Comparison of ENCODE assay signal across 11 cellular contexts in genomic region chr3:15314276-15314675, GRCh38. TPM values are rescaled to one million over a fixed set of nuclear protein-coding genes. Genes with fewer than 3 reads are reported as not detected.
DNase-seq lines count a peak whose midpoint lies in the region; ATAC-seq, FAIRE-seq and TF ChIP-seq lines count a peak whose summit lies in the region.
"Had no signal": no experiment of that assay in that cellular context is flagged by ENCODE, and none has a peak within 500 bp of the region (broad histone marks: within the 10 kb centered on the region; RNA-seq: fewer than 3 reads in every experiment).

No MANE protein-coding gene starts in this region.

- H3K9me3 Mint-ChIP-seq in activated CD4-positive, alpha-beta T cell treated with anti-CD3 and anti-CD28 coated beads for 36 hours (ENCODE audit: low read depth) = no peaks in the 10 kb centered on the region
- peaks cover 2% of the 10 kb centered on the region for H3K9me3 Mint-ChIP-seq in astrocyte (ENCODE audit: unreplicated experiment)

- H3K27me3 ChIP-seq in astrocyte (ENCODE audit: insufficient read depth, low read length) (no peaks in the 10 kb centered on the region), neuronal stem cell (ENCODE audit: control insufficient read depth in 3 of 3, insufficient read depth in 3 of 3, low read depth in 1 of 3, low read length in 3 of 3) (no peaks in the 10 kb centered on the region), upper lobe of left lung (no peaks in the 10 kb centered on the region)

- H3K79me1 ChIP-seq in neuronal stem cell (ENCODE audit: low read depth, low read length) = no peaks in the 10 kb centered on the region

- H2AFZ ChIP-seq in astrocyte (ENCODE audit: low read depth, low read length) (no peak overlapping the region), neuronal stem cell (ENCODE audit: low read length) (peak overlapping the region; percentile 51)

- H4K20me1 ChIP-seq in astrocyte (ENCODE audit: insufficient read depth, low read length) = peaks cover 3% of the 10 kb centered on the region

- H3K4me3 Mint-ChIP-seq in activated CD4-positive, alpha-beta T cell treated with anti-CD3 and anti-CD28 coated beads for 36 hours = no peak overlapping the region
- H3K4me3 Mint-ChIP-seq in astrocyte (ENCODE audit: unreplicated experiment) = no peak overlapping the region

- H3K27ac Mint-ChIP-seq in activated CD4-positive, alpha-beta T cell treated with anti-CD3 and anti-CD28 coated beads for 36 hours = peak overlapping the region; percentile 18
- H3K27ac Mint-ChIP-seq in astrocyte (ENCODE audit: unreplicated experiment) = peak overlapping the region; percentile 26

- no peaks in the 10 kb centered on the region for H3K27me3 Mint-ChIP-seq in activated CD4-positive, alpha-beta T cell treated with anti-CD3 and anti-CD28 coated beads for 36 hours
- H3K27me3 Mint-ChIP-seq in astrocyte (ENCODE audit: low read depth, unreplicated experiment) = no peaks in the 10 kb centered on the region

- H3K4me3 ChIP-seq in astrocyte (ENCODE audit: insufficient read depth, low read depth, low read length) (no peak overlapping the region), neuronal stem cell (ENCODE audit: low read length in 2 of 2) (no peak overlapping the region), upper lobe of left lung (no peak overlapping the region)

- no peak overlapping the region for H4K91ac ChIP-seq in neuronal stem cell (ENCODE audit: low read depth, low read length, poor library complexity)

- DNase-seq in activated CD4-positive, alpha-beta T cell treated with anti-CD3 and anti-CD28 coated beads for 36 hours = no peak
- no peak for DNase-seq in activated CD4-positive, alpha-beta T cell treated with anti-CD3 and anti-CD28 coated beads, Interleukin-2, amount 50 U/mL, for 48 hours
- no peak for DNase-seq in astrocyte (ENCODE audit: low read depth)
- DNase-seq in neuronal stem cell (ENCODE audit: low spot score) = no peak
- no peak for DNase-seq in upper lobe of left lung
- no peak for DNase-seq in DMS114 treated with DMSO at 0.1 percent for 48 hours (lab: John Stamatoyannopoulos, UW; ENCODE audit: unreplicated experiment)
- DNase-seq in NCI-H2171 treated with DMSO at 0.1 percent for 48 hours (lab: John Stamatoyannopoulos, UW) = no peak
- DNase-seq: Calu3, H7 had no signal

- H3K27ac ChIP-seq in astrocyte (ENCODE audit: low read depth, low read length) (no peak overlapping the region), neuronal stem cell (replicated peaks; ENCODE audit: low read length) (no peak overlapping the region), upper lobe of left lung (peak overlapping the region; percentile 10 to 81 (median 48))

- H3K4me2 ChIP-seq in astrocyte (ENCODE audit: low read length) (no peak overlapping the region), neuronal stem cell (ENCODE audit: insufficient read depth, low read length, poor library complexity, severe bottlenecking) (no peak overlapping the region)

- WGBS in neuronal stem cell (ENCODE audit: extremely low coverage in 2 of 2, insufficient read length in 2 of 2, insufficient replicate concordance in 1 of 2), 2 donors = no CpG with 5 or more reads among the region's 1 CpG
- WGBS in upper lobe of left lung, 2 donors = 100% methylated on average over 1 of the region's 1 CpG

- TF ChIP-seq CTCF in astrocyte (IDR thresholded peaks at IDR 0.05; ENCODE audit: insufficient read depth, low read depth, low read length) = no peak
- no peak for TF ChIP-seq CTCF in upper lobe of left lung (IDR thresholded peaks at IDR 0.05)

- no peak for TF ChIP-seq POLR2A in upper lobe of left lung (IDR thresholded peaks at IDR 0.05)

- no peak overlapping the region for H3K9ac ChIP-seq in astrocyte (ENCODE audit: low read length)
- no peak overlapping the region for H3K9ac ChIP-seq in neuronal stem cell (ENCODE audit: low read depth, low read length, poor library complexity)

- CTCF ChIA-PET in activated CD4-positive, alpha-beta T cell treated with anti-CD3 and anti-CD28 coated beads for 36 hours (lab: Charles Lee) = interaction anchor here (0.7 to 1.3 kb wide), 2 partner anchors 11 to 15 kb away, joined by 4 to 5 read pairs; no protein-coding TSS in a partner anchor

- no peak overlapping the region for H2BK120ac ChIP-seq in neuronal stem cell (ENCODE audit: low read depth, low read length)

- no peaks in the 10 kb centered on the region for H3K36me3 ChIP-seq in astrocyte (ENCODE audit: insufficient read depth, low read length)
- no peaks in the 10 kb centered on the region for H3K36me3 ChIP-seq in neuronal stem cell (replicated peaks in 1 of 2; ENCODE audit: control insufficient read depth in 2 of 2, insufficient read depth in 2 of 2, low read length in 2 of 2)
- H3K36me3 ChIP-seq in upper lobe of left lung = peaks cover 0 to 7% (median 0%) of the 10 kb centered on the region in 4 donors

- H2BK15ac ChIP-seq in neuronal stem cell (ENCODE audit: low read length) = no peak overlapping the region

- H3K9me3 ChIP-seq in astrocyte (ENCODE audit: insufficient read depth, low read depth, low read length) (no peaks in the 10 kb centered on the region), neuronal stem cell (replicated peaks in 1 of 2; ENCODE audit: control insufficient read depth in 2 of 2, insufficient read depth in 1 of 2, low read depth in 1 of 2, low read length in 2 of 2) (no peaks in the 10 kb centered on the region), upper lobe of left lung (no peaks in the 10 kb centered on the region)

- no peak overlapping the region for H4K8ac ChIP-seq in neuronal stem cell (ENCODE audit: low read depth, low read length)

- ATAC-seq in activated CD4-positive, alpha-beta T cell treated with anti-CD3 and anti-CD28 coated beads for 36 hours = no peak
- ATAC-seq in upper lobe of left lung (ENCODE audit: low FRiP score in 2 of 2) (no peak), esophagus mucosa (no peak)

- TF ChIP-seq EP300 in upper lobe of left lung (IDR thresholded peaks at IDR 0.05) = no peak

- peaks cover 41% of the 10 kb centered on the region for H3K79me2 ChIP-seq in astrocyte (ENCODE audit: insufficient read depth, low read length)

- H3K36me3 Mint-ChIP-seq in activated CD4-positive, alpha-beta T cell treated with anti-CD3 and anti-CD28 coated beads for 36 hours (ENCODE audit: low read depth) = peaks cover 7% of the 10 kb centered on the region
- H3K36me3 Mint-ChIP-seq in astrocyte (ENCODE audit: low read depth, unreplicated experiment) = peaks cover 2% of the 10 kb centered on the region

- no peak overlapping the region for H3K18ac ChIP-seq in neuronal stem cell (ENCODE audit: low read length)

- no peak for FAIRE-seq in astrocyte (lab: Jason Lieb, UNC)
- FAIRE-seq: A204.1 had no signal

- H3K14ac ChIP-seq in neuronal stem cell (ENCODE audit: low read length) = no peak overlapping the region

- H2AK5ac ChIP-seq in neuronal stem cell (ENCODE audit: low read depth, low read length) = no peak overlapping the region

- H3K4me1 Mint-ChIP-seq in activated CD4-positive, alpha-beta T cell treated with anti-CD3 and anti-CD28 coated beads for 36 hours = peaks cover 84% of the 10 kb centered on the region
- H3K4me1 Mint-ChIP-seq in astrocyte (ENCODE audit: low read depth, unreplicated experiment) = peaks cover 47% of the 10 kb centered on the region

- H3K4me1 ChIP-seq in astrocyte (ENCODE audit: insufficient read depth, low read length) = peaks cover 40% of the 10 kb centered on the region
- peaks cover 6 to 18% of the 10 kb centered on the region in 2 donors for H3K4me1 ChIP-seq in neuronal stem cell (ENCODE audit: control insufficient read depth in 2 of 2, insufficient read depth in 1 of 2, low read depth in 1 of 2, low read length in 2 of 2)
- H3K4me1 ChIP-seq in upper lobe of left lung = peaks cover 87 to 94% (median 91%) of the 10 kb centered on the region in 4 donors

- H2BK5ac ChIP-seq in neuronal stem cell (ENCODE audit: low read length) = no peak overlapping the region

- H2BK12ac ChIP-seq in neuronal stem cell (ENCODE audit: low read length) = no peak overlapping the region

- POLR2A ChIA-PET in activated CD4-positive, alpha-beta T cell treated with anti-CD3 and anti-CD28 coated beads for 36 hours (lab: Charles Lee) = no interaction called here

- no peak overlapping the region for H3K23ac ChIP-seq in neuronal stem cell (ENCODE audit: low read depth, low read length, poor library complexity)

- no peak overlapping the region for H3K4ac ChIP-seq in neuronal stem cell (ENCODE audit: low read length)

- intact Hi-C loops in activated CD4-positive, alpha-beta T cell treated with anti-CD3 and anti-CD28 coated beads for 36 hours (cut with DNase I, micrococcal nuclease) = no loop called here

RNA-seq across cellular contexts. Expression of gene SH3BP5, which starts 18.1 kb away (rescaled TPM):
- 1 to 10 TPM; 8.9 to 9.4 TPM for total RNA-seq in activated CD4-positive, alpha-beta T cell treated with anti-CD3 and anti-CD28 coated beads for 36 hours
- total RNA-seq in astrocyte (25.2 and 27.5 TPM in 2 replicates), upper lobe of left lung (100 to 1,000 TPM in 2 of 6 donors, 10 to 100 TPM in 4; 83.8 to 150 (median 94.7) TPM), esophagus mucosa (9.3 TPM)
- polyA plus RNA-seq in neuronal stem cell (2013, experiment 1 of 2) = 6.1 TPM
- 6.0 TPM for polyA plus RNA-seq in neuronal stem cell (2013, experiment 2 of 2)

Comparison
In these comparisons a context has a peak if more than half of its experiments do, and no peak if none do; other contexts are left out.
1. H3K27ac ChIP-seq: peak in upper lobe of left lung (4 of 4); none in astrocyte (single experiment) and neuronal stem cell (single experiment).